34 cellular contexts compared by ENCODE assay signal in the genomic region with DNA sequence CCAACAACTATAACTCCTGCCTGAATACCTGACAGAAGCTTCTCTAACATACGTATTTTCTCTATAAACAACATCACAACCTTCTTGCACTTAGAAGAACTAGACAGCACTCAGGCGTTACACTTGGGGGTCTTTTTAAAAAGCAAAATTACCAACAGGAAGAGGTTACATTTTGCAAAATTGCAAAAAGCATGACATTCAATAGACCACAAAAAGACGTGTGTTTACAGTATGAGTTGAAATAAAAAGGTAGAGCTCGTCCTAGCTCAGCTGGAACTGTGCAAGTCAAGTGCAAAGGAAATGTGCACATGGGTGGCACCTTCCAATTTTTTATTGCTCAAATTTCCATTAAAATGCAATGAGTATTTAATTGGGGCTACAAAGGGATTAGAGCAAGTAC.
"Had no signal": no experiment of that assay in that cellular context is flagged by ENCODE, and none has a peak within 500 bp of the region (broad histone marks: within the 10 kb centered on the region; RNA-seq: fewer than 3 reads in every experiment).

No MANE protein-coding gene starts in this region.

- DNase-seq: Karpas-422, Kasumi-1, MG63, MM.1S, MV-4-11, NCI-H1048, NCI-H1092, NCI-H1092 treated with DMSO at 0.1 percent for 48 hours, NCI-H1105, NCI-H1105 treated with DMSO at 0.1 percent for 48 hours, NCI-H1417, NCI-H1417 treated with DMSO at 0.1 percent for 48 hours, NCI-H1436, NCI-H1436 treated with DMSO at 0.1 percent for 48 hours, NCI-H146, NCI-H1694, NCI-H1694 treated with DMSO at 0.1 percent for 48 hours, NCI-H187, NCI-H187 treated with DMSO at 0.1 percent for 48 hours, NCI-H1930, NCI-H2029, NCI-H2029 treated with DMSO at 0.1 percent for 48 hours, NCI-H2081, NCI-H2081 treated with DMSO at 0.1 percent for 48 hours, NCI-H2107, NCI-H2171, NCI-H2171 treated with DMSO at 0.1 percent for 48 hours, NCI-H2227 treated with DMSO at 0.1 percent for 48 hours, NCI-H226, NCI-H345, NCI-H446, NCI-H446 treated with DMSO at 0.1 percent for 48 hours, NCI-H510A, NCI-H510A treated with DMSO at 0.1 percent for 48 hours had no signal

- H3K4me3 ChIP-seq: MG63 had no signal

- H3K9me3 ChIP-seq: MG63 had no signal

- H3K27me3 ChIP-seq: MG63 had no signal

- H3K36me3 ChIP-seq: MG63 had no signal
